Comparison of ENCODE assay signal across 8 cellular contexts in the genomic region with DNA sequence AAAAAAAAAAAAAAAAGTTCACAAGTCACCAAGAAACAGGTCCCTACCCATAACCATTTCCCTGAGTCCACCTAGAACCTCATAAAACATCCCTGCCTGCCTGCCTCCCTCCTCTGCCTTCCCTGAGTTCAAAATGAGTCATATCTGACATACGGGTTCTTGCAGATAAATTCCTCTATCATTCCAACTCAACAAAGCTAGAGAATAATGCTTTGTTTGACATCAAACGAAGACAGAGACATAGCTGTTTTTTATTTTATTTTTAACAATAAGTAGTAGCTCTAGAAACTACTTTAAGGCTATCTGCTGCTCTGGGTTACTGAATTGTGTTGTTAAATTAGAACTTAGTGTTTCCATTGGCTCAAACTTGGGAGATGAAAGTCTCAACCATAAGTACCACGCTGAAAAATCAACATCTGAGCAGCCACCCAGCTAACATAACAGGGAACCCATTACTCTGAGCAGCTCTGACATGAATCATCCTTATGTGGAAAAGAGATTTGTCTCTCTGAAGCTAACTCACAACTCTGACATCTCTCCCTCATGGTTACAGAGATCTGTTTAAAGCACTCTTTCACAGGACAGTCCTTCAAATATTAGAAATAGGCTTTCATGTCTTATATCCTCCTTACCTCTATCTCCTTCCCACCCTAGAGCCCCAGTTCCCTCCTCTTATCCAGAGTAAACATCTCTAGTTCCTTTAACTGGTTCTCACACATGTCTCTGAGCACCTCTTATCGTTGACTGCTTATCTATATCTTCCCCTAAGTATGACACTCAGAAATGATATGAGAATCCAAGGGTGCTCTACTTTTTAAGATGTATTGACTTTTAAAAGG. TPM values are rescaled to one million over a fixed set of nuclear protein-coding genes. Genes with fewer than 3 reads are reported as not detected.
DNase-seq lines count a peak whose midpoint lies in the region; ATAC-seq and TF ChIP-seq lines count a peak whose summit lies in the region.

No MANE protein-coding gene starts in this region.

- TF ChIP-seq CTCF in WTC11 (IDR thresholded peaks at IDR 0.05): no peak
- no peak for TF ChIP-seq CTCF in left ventricle myocardium inferior (IDR thresholded peaks at IDR 0.05; ENCODE audit: borderline replicate concordance)
- no peak for TF ChIP-seq CTCF in thoracic aorta (IDR thresholded peaks at IDR 0.05)

- H3K27ac ChIP-seq in left ventricle myocardium inferior (replicated peaks) (peak overlapping the region; percentile 98), thoracic aorta (peak overlapping the region; percentile 6 to 80)

- H3K4me3 Mint-ChIP-seq in activated CD4-positive, alpha-beta T cell treated with anti-CD3 and anti-CD28 coated beads, Interleukin-2, amount 10 ng/mL, durations not matched to agents 24 days and 14 days: peak overlapping the region; percentile 14
- no peak overlapping the region for H3K4me3 Mint-ChIP-seq in WTC11

- H3K27me3 ChIP-seq in left ventricle myocardium inferior (ENCODE audit: low read depth) (no peaks in the 10 kb centered on the region), thoracic aorta (replicated peaks; ENCODE audit: insufficient read depth) (no peaks in the 10 kb centered on the region)

- H3K27me3 Mint-ChIP-seq in activated CD4-positive, alpha-beta T cell treated with anti-CD3 and anti-CD28 coated beads, Interleukin-2, amount 10 ng/mL, durations not matched to agents 24 days and 14 days: no peaks in the 10 kb centered on the region
- no peaks in the 10 kb centered on the region for H3K27me3 Mint-ChIP-seq in WTC11 (ENCODE audit: low read depth)

- H3K4me3 ChIP-seq in left ventricle myocardium inferior (peak overlapping the region; percentile 40), thoracic aorta (peak overlapping the region; percentile 0)

- peak overlapping the region; percentile 88 for H3K27ac Mint-ChIP-seq in activated CD4-positive, alpha-beta T cell treated with anti-CD3 and anti-CD28 coated beads, Interleukin-2, amount 10 ng/mL, durations not matched to agents 24 days and 14 days
- H3K27ac Mint-ChIP-seq in WTC11: peak overlapping the region; percentile 15

- H3K4me1 ChIP-seq in left ventricle myocardium inferior: peaks cover 83% of the 10 kb centered on the region
- peaks cover 42 to 73% of the 10 kb centered on the region in 2 donors for H3K4me1 ChIP-seq in thoracic aorta (ENCODE audit: control insufficient read depth in 1 of 2, low read depth in 2 of 2)

- CTCF ChIA-PET in WTC11 (lab: Charles Lee): no interaction called here

- POLR2A ChIA-PET in WTC11 (lab: Charles Lee): no interaction called here

- ATAC-seq in WTC11 (no peak), thoracic aorta (ENCODE audit: insufficient number of reproducible peaks, low FRiP score, low read depth) (no peak), HG03135 (IDR thresholded peaks at IDR 0.05; ENCODE audit: unreplicated experiment) (no peak)

- H3K4me1 Mint-ChIP-seq in activated CD4-positive, alpha-beta T cell treated with anti-CD3 and anti-CD28 coated beads, Interleukin-2, amount 10 ng/mL, durations not matched to agents 24 days and 14 days: peaks cover 45% of the 10 kb centered on the region
- H3K4me1 Mint-ChIP-seq in WTC11: peaks cover 46% of the 10 kb centered on the region

- H3K36me3 Mint-ChIP-seq in activated CD4-positive, alpha-beta T cell treated with anti-CD3 and anti-CD28 coated beads, Interleukin-2, amount 10 ng/mL, durations not matched to agents 24 days and 14 days (ENCODE audit: low read depth): peaks cover 39% of the 10 kb centered on the region
- peaks cover 26% of the 10 kb centered on the region for H3K36me3 Mint-ChIP-seq in WTC11

- H3K9me3 ChIP-seq in left ventricle myocardium inferior (replicated peaks) (no peaks in the 10 kb centered on the region), thoracic aorta (no peaks in the 10 kb centered on the region)

- H3K36me3 ChIP-seq in left ventricle myocardium inferior: peaks cover 26% of the 10 kb centered on the region
- H3K36me3 ChIP-seq in thoracic aorta: no peaks in the 10 kb centered on the region

- peaks cover 10% of the 10 kb centered on the region for H3K9me3 Mint-ChIP-seq in activated CD4-positive, alpha-beta T cell treated with anti-CD3 and anti-CD28 coated beads, Interleukin-2, amount 10 ng/mL, durations not matched to agents 24 days and 14 days
- peaks cover 3% of the 10 kb centered on the region for H3K9me3 Mint-ChIP-seq in WTC11

- intact Hi-C loops in activated CD4-positive, alpha-beta T cell treated with anti-CD3 and anti-CD28 coated beads, Interleukin-2, amount 10 ng/mL, durations not matched to agents 24 days and 14 days (cut with micrococcal nuclease): loop anchor here (10.0 kb wide), 1 partner anchor 1047 kb away; no protein-coding TSS in a partner anchor
- intact Hi-C loops in left ventricle myocardium inferior (cut with micrococcal nuclease): no loop called here

- no peak for DNase-seq in activated CD4-positive, alpha-beta T cell treated with anti-CD3 and anti-CD28 coated beads, Interleukin-2, amount 10 ng/mL, durations not matched to agents 24 days and 14 days
- DNase-seq in activated CD4-positive, alpha-beta T cell treated with anti-CD3 and anti-CD28 coated beads, Interleukin-2, amount 50 U/mL, for 4 hours: no peak
- DNase-seq in WTC11 (ENCODE audit: low spot score) (no peak), left ventricle myocardium inferior (no peak), thoracic aorta (ENCODE audit: low spot score) (no peak), iPS-NIHi7 (ENCODE audit: extremely low spot score) (no peak), NCI-H82 treated with DMSO at 0.1 percent for 48 hours (lab: John Stamatoyannopoulos, UW; ENCODE audit: unreplicated experiment) (no peak)

TF ChIP-seq in WTC11, 78 proteins besides CTCF, POLR2A, EP300 and RAD21 (continues in another document):
- TF ChIP-seq ZNF281 (CRISPR knock-in tag; IDR thresholded peaks at IDR 0.05): no peak
- no peak for TF ChIP-seq MYBL2 (CRISPR knock-in tag; IDR thresholded peaks at IDR 0.05)
- TF ChIP-seq, protein P1, sequence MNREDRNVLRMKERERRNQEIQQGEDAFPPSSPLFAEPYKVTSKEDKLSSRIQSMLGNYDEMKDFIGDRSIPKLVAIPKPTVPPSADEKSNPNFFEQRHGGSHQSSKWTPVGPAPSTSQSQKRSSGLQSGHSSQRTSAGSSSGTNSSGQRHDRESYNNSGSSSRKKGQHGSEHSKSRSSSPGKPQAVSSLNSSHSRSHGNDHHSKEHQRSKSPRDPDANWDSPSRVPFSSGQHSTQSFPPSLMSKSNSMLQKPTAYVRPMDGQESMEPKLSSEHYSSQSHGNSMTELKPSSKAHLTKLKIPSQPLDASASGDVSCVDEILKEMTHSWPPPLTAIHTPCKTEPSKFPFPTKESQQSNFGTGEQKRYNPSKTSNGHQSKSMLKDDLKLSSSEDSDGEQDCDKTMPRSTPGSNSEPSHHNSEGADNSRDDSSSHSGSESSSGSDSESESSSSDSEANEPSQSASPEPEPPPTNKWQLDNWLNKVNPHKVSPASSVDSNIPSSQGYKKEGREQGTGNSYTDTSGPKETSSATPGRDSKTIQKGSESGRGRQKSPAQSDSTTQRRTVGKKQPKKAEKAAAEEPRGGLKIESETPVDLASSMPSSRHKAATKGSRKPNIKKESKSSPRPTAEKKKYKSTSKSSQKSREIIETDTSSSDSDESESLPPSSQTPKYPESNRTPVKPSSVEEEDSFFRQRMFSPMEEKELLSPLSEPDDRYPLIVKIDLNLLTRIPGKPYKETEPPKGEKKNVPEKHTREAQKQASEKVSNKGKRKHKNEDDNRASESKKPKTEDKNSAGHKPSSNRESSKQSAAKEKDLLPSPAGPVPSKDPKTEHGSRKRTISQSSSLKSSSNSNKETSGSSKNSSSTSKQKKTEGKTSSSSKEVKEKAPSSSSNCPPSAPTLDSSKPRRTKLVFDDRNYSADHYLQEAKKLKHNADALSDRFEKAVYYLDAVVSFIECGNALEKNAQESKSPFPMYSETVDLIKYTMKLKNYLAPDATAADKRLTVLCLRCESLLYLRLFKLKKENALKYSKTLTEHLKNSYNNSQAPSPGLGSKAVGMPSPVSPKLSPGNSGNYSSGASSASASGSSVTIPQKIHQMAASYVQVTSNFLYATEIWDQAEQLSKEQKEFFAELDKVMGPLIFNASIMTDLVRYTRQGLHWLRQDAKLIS (CRISPR knock-in tag; IDR thresholded peaks at IDR 0.05; ENCODE audit: borderline replicate concordance): no peak
- TF ChIP-seq ETV6 (CRISPR knock-in tag; IDR thresholded peaks at IDR 0.05): no peak
- no peak for TF ChIP-seq ZNF396 (CRISPR knock-in tag; IDR thresholded peaks at IDR 0.05; ENCODE audit: borderline replicate concordance)
- TF ChIP-seq CREM (CRISPR knock-in tag; IDR thresholded peaks at IDR 0.05): no peak

RNA-seq across cellular contexts. Expression of gene TMEM245, which starts 12.1 kb away (rescaled TPM):
- total RNA-seq in activated CD4-positive, alpha-beta T cell treated with anti-CD3 and anti-CD28 coated beads, Interleukin-2, amount 10 ng/mL, durations not matched to agents 24 days and 14 days: 26.7 and 27.0 TPM in 2 replicates
- total RNA-seq in WTC11 (2021): 40.8 to 47.2 TPM (median 43.2 TPM) in 3 replicates
- 97.4 TPM for total RNA-seq in left ventricle myocardium inferior
- total RNA-seq in thoracic aorta: 10 to 100 TPM; 76.5 to 95.4 TPM

RNA-seq across cellular contexts. Expression of gene FRRS1L, which starts 59.4 kb away (rescaled TPM):
- total RNA-seq in activated CD4-positive, alpha-beta T cell treated with anti-CD3 and anti-CD28 coated beads, Interleukin-2, amount 10 ng/mL, durations not matched to agents 24 days and 14 days: not detected in 2 replicates
- total RNA-seq in WTC11 (2021): 0.71 to 1.1 TPM (median 1.0 TPM) in 3 replicates
- total RNA-seq in left ventricle myocardium inferior: 2.5 TPM
- total RNA-seq in thoracic aorta: 1 to 10 TPM in 1 of 2 donors, under 1 TPM in 1; 0.81 to 1.1 TPM
